19 cellular contexts compared by ENCODE assay signal in the genomic region with DNA sequence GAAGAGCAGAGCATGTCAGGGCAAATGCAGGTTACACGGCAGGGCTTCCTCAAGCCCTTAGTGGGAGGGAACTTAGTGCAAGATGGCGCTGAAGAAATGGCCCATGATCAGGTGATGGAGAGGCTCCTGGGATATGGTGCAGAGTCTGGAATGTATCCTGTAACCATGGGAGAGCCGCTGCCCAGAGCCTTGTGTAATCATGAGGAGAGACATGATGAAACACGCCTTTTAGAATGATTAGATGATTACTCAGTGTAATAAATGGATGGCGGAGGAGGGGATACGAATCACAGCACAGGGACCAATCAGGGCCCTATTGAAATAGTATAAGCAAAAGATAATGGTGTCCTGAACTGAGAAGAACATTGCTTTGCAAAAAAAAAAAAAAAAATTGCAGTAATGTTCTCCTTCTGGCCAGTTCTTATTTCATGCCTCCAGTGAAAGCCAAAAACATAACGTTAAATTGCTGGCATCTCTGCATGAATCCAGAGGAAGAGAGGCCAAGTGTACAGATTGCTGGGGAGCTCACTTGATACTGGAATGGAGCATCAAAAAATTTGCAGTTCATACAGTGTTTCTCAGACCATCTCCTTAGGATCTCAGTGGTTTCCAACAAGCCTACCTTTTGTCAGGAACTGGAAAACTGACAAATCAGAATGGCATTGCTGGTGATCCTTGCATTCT.
DNase-seq lines count a peak whose midpoint lies in the region; ATAC-seq, FAIRE-seq and TF ChIP-seq lines count a peak whose summit lies in the region.
"Had no signal": no experiment of that assay in that cellular context is flagged by ENCODE, and none has a peak within 500 bp of the region (broad histone marks: within the 10 kb centered on the region; RNA-seq: fewer than 3 reads in every experiment).

No MANE protein-coding gene starts in this region.

- H3K4me3 ChIP-seq in A549 (no peak overlapping the region), WERI-Rb-1 (ENCODE audit: low read depth, low read length) (no peak overlapping the region)
- H3K4me3 ChIP-seq: thoracic aorta had no signal

- no peak for TF ChIP-seq EP300 in A549 (IDR thresholded peaks at IDR 0.05)

- H3K4me1 ChIP-seq in A549: peaks cover 12% of the 10 kb centered on the region; the same call in 2 of the 3 replicates
- H3K4me1 ChIP-seq: parathyroid adenoma had no signal

- 48% methylated on average over 7 of the region's 7 CpGs for WGBS in A549 (ENCODE audit: missing lambda C conversion rate)

- CTCF ChIA-PET in A549 (lab: Yijun Ruan, JAX): interaction anchor here (0.6 kb wide), 1 partner anchor 144 kb away, joined by 3 read pairs; no protein-coding TSS in a partner anchor
- CTCF ChIA-PET in RWPE1 (lab: Yijun Ruan, JAX): no interaction called here

- no peak for FAIRE-seq in A549 (lab: Jason Lieb, UNC)
- FAIRE-seq: GM12891 had no signal

- TF ChIP-seq POLR2A in A549 (IDR thresholded peaks at IDR 0.05; ENCODE audit: low read length): no peak

- H3K9me3 Mint-ChIP-seq in naive thymus-derived CD8-positive, alpha-beta T cell: peaks cover 7 to 37% (median 19%) of the 10 kb centered on the region in 9 donors

- peaks cover 0 to 4% (median 0%) of the 10 kb centered on the region in 5 donors for H3K27me3 Mint-ChIP-seq in naive thymus-derived CD8-positive, alpha-beta T cell
- H3K27me3 Mint-ChIP-seq: T-helper 17 cell had no signal

- H3K4me3 Mint-ChIP-seq in naive thymus-derived CD8-positive, alpha-beta T cell: no peak overlapping the region
- H3K4me3 Mint-ChIP-seq: activated T-cell treated with anti-CD3 and anti-CD28 coated beads, Interleukin-2, amount 50 U/mL, for 72 hours; T-helper 17 cell had no signal

- no peaks in the 10 kb centered on the region for H3K36me3 ChIP-seq in WERI-Rb-1
- H3K36me3 ChIP-seq: BE2C, thoracic aorta had no signal

- ATAC-seq in A549 (peak; percentile 74 to 83), HG02763 (IDR thresholded peaks at IDR 0.05; ENCODE audit: unreplicated experiment) (no peak), GM21360 (IDR thresholded peaks at IDR 0.05; ENCODE audit: unreplicated experiment) (no peak)
- no peak for ATAC-seq in naive thymus-derived CD8-positive, alpha-beta T cell
- ATAC-seq: activated T-cell treated with anti-CD3 and anti-CD28 coated beads, Interleukin-2, amount 50 U/mL, for 72 hours; T-helper 17 cell had no signal

- H3K4me1 Mint-ChIP-seq in naive thymus-derived CD8-positive, alpha-beta T cell: no peaks in the 10 kb centered on the region
- H3K4me1 Mint-ChIP-seq: T-helper 17 cell had no signal

- no peaks in the 10 kb centered on the region for H3K27me3 ChIP-seq in WERI-Rb-1 (ENCODE audit: insufficient read depth, low read depth, severe bottlenecking)
- H3K27me3 ChIP-seq: BE2C had no signal

- no peak for TF ChIP-seq RAD21 in A549 (conservative IDR thresholded peaks at IDR 0.05 in 1 of 2, IDR thresholded peaks at IDR 0.05 in 1 of 2)

- peaks cover 0 to 9% (median 0%) of the 10 kb centered on the region in 3 donors for H3K36me3 Mint-ChIP-seq in naive thymus-derived CD8-positive, alpha-beta T cell

- H3K27ac ChIP-seq in A549 (peak overlapping the region; percentile 10 to 66; a peak in 2 of 6 replicates), RWPE1 (no peak overlapping the region), WERI-Rb-1 (no peak overlapping the region)
- H3K27ac ChIP-seq: parathyroid adenoma, thoracic aorta had no signal

- POLR2A ChIA-PET in A549 (lab: Yijun Ruan, JAX): no interaction called here
- POLR2A ChIA-PET in RWPE1 (lab: Yijun Ruan, JAX; ENCODE audit: low non-redundant PET): no interaction called here
- POLR2A ChIA-PET in naive thymus-derived CD8-positive, alpha-beta T cell (lab: Charles Lee): no interaction called here

- peak overlapping the region in 1 of 10 donors; percentile 8 for H3K27ac Mint-ChIP-seq in naive thymus-derived CD8-positive, alpha-beta T cell
- H3K27ac Mint-ChIP-seq: activated T-cell treated with anti-CD3 and anti-CD28 coated beads, Interleukin-2, amount 50 U/mL, for 72 hours; T-helper 17 cell had no signal

- peak overlapping the region; percentile 8; the same call in 1 of the 3 replicates for H3K4me2 ChIP-seq in A549

- TF ChIP-seq CTCF in A549 (IDR thresholded peaks at IDR 0.05) (no peak), RWPE1 (conservative IDR thresholded peaks at IDR 0.05; ENCODE audit: low read depth) (no peak), WERI-Rb-1 (IDR thresholded peaks at IDR 0.05; ENCODE audit: low read depth, low read length) (no peak)

- H3K9me3 ChIP-seq in A549: peaks cover 2% of the 10 kb centered on the region; the same call in 1 of the 3 replicates
- H3K9me3 ChIP-seq in WERI-Rb-1 (ENCODE audit: severe bottlenecking): peaks cover 4% of the 10 kb centered on the region
- H3K9me3 ChIP-seq: BE2C, thoracic aorta had no signal

- DNase-seq in A549 (ENCODE audit: low read depth in 1 of 2, low spot score in 1 of 2) (peak; percentile 18 to 57), GM04503 (ENCODE audit: low read depth) (peak; percentile 46), RWPE1 (ENCODE audit: low spot score) (peak; percentile 1), fibroblast of the conjunctiva (ENCODE audit: low read depth) (peak; percentile 12), WERI-Rb-1 (no peak)
- DNase-seq in naive thymus-derived CD8-positive, alpha-beta T cell: no peak
- DNase-seq: activated CD4-positive, alpha-beta T cell treated with anti-CD3 and anti-CD28 coated beads for 48 hours; activated T-cell treated with anti-CD3 and anti-CD28 coated beads, Interleukin-2, amount 50 U/mL, for 72 hours; BE2C; DND-41; effector CD4-positive, alpha-beta T cell; islet precursor cell; NCI-H2227 treated with DMSO at 0.1 percent for 48 hours; T-helper 17 cell had no signal

TF ChIP-seq in A549, 52 proteins besides CTCF, POLR2A, EP300 and RAD21:
- no peak for TF ChIP-seq SREBF2 (IDR thresholded peaks at IDR 0.05)
- TF ChIP-seq, protein P1, sequence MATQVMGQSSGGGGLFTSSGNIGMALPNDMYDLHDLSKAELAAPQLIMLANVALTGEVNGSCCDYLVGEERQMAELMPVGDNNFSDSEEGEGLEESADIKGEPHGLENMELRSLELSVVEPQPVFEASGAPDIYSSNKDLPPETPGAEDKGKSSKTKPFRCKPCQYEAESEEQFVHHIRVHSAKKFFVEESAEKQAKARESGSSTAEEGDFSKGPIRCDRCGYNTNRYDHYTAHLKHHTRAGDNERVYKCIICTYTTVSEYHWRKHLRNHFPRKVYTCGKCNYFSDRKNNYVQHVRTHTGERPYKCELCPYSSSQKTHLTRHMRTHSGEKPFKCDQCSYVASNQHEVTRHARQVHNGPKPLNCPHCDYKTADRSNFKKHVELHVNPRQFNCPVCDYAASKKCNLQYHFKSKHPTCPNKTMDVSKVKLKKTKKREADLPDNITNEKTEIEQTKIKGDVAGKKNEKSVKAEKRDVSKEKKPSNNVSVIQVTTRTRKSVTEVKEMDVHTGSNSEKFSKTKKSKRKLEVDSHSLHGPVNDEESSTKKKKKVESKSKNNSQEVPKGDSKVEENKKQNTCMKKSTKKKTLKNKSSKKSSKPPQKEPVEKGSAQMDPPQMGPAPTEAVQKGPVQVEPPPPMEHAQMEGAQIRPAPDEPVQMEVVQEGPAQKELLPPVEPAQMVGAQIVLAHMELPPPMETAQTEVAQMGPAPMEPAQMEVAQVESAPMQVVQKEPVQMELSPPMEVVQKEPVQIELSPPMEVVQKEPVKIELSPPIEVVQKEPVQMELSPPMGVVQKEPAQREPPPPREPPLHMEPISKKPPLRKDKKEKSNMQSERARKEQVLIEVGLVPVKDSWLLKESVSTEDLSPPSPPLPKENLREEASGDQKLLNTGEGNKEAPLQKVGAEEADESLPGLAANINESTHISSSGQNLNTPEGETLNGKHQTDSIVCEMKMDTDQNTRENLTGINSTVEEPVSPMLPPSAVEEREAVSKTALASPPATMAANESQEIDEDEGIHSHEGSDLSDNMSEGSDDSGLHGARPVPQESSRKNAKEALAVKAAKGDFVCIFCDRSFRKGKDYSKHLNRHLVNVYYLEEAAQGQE (IDR thresholded peaks at IDR 0.05): no peak
- TF ChIP-seq, protein P2, sequence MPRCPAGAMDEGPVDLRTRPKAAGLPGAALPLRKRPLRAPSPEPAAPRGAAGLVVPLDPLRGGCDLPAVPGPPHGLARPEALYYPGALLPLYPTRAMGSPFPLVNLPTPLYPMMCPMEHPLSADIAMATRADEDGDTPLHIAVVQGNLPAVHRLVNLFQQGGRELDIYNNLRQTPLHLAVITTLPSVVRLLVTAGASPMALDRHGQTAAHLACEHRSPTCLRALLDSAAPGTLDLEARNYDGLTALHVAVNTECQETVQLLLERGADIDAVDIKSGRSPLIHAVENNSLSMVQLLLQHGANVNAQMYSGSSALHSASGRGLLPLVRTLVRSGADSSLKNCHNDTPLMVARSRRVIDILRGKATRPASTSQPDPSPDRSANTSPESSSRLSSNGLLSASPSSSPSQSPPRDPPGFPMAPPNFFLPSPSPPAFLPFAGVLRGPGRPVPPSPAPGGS (IDR thresholded peaks at IDR 0.05): no peak
- no peak for TF ChIP-seq CBX8 (IDR thresholded peaks at IDR 0.05)
- TF ChIP-seq NFE2L2 (conservative IDR thresholded peaks at IDR 0.05; ENCODE audit: low read length): no peak
- TF ChIP-seq KDM5A (IDR thresholded peaks at IDR 0.05): no peak
- TF ChIP-seq FOSL2 (IDR thresholded peaks at IDR 0.05): no peak
- peak; percentile 44 for TF ChIP-seq FOSL2 (CRISPR knock-in tag; IDR thresholded peaks at IDR 0.05)
- TF ChIP-seq HEYL (CRISPR knock-in tag; IDR thresholded peaks at IDR 0.05): no peak
- peak; percentile 53 to 57 for TF ChIP-seq CEBPB (IDR thresholded peaks at IDR 0.05)
- no peak for TF ChIP-seq TP53 (CRISPR knock-in tag; IDR thresholded peaks at IDR 0.05)
- no peak for TF ChIP-seq NPAS2 (CRISPR knock-in tag; IDR thresholded peaks at IDR 0.05; ENCODE audit: borderline replicate concordance)
- no peak for TF ChIP-seq HDAC2 (IDR thresholded peaks at IDR 0.05)
- TF ChIP-seq EHF (CRISPR knock-in tag; IDR thresholded peaks at IDR 0.05): no peak
- no peak for TF ChIP-seq EHMT2 (IDR thresholded peaks at IDR 0.05; ENCODE audit: low read depth)
- TF ChIP-seq RNF2 (IDR thresholded peaks at IDR 0.05; ENCODE audit: borderline replicate concordance, low read depth): no peak

Comparison
In these comparisons a context has a peak if more than half of its experiments do, and no peak if none do; other contexts are left out.
1. ATAC-seq: peak in A549 (2 of 2); none in HG02763 (single experiment), naive thymus-derived CD8-positive, alpha-beta T cell (0 of 2) and GM21360 (single experiment).
2. DNase-seq: peak in A549 (2 of 2), GM04503 (single experiment), RWPE1 (single experiment) and fibroblast of the conjunctiva (single experiment); none in naive thymus-derived CD8-positive, alpha-beta T cell (0 of 10) and WERI-Rb-1 (single experiment).
3. H3K27ac ChIP-seq: peak in A549 (2 of 2); none in RWPE1 (single experiment) and WERI-Rb-1 (single experiment).